19 cellular contexts compared by ENCODE assay signal in the genomic region with DNA sequence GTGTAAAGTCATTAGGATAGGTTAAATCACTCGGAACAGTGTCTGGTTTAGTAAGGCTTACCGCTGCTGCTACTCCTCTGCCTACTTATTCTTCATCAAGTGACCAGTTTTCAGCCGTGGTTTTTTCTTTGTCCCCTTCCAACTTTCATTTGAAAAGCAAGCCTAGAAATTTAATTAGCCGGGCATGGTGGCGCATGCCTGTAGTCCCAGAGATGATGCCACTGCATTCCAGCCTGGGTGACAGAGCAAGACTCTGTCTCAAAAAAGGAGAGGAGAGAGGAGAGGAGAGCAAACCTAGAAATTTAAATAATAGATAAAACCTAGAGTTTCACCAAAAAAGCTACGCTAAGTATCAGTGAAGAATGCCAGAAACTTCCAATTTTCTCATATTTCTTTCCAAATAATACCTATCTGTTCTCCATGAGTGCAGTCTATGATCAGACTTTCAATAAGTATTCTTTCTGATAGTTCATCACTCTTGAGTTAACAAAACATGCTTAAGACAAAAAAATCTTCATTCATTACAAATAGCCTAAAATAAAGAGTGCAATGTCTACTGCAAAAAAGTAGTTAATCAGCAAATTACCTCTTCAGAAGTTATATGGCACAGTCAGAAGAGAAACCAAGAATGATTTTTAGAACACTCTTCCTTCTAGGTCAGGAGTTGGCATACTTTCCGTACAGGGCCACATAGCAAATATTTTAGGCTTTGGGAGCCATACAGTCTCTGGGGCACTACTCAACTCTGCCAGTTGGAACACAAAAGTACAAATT. TPM values are rescaled to one million over a fixed set of nuclear protein-coding genes. Genes with fewer than 3 reads are reported as not detected.
DNase-seq lines count a peak whose midpoint lies in the region; TF ChIP-seq lines count a peak whose summit lies in the region.
"Had no signal": no experiment of that assay in that cellular context is flagged by ENCODE, and none has a peak within 500 bp of the region (broad histone marks: within the 10 kb centered on the region; RNA-seq: fewer than 3 reads in every experiment).

No MANE protein-coding gene starts in this region.

- H3K4me3 ChIP-seq in HUES6 (ENCODE audit: low read depth, low read length) (no peak overlapping the region), smooth muscle cell (no peak overlapping the region), testis (no peak overlapping the region)
- H3K4me3 ChIP-seq: adrenal gland, heart right ventricle had no signal

- H3K4me1 Mint-ChIP-seq in brain: peaks cover 30% of the 10 kb centered on the region

- peak overlapping the region in 3 of 5 experiments; percentile 67 to 85 (median 76) for H3K27ac Mint-ChIP-seq in brain
- H3K27ac Mint-ChIP-seq: activated CD4-positive, alpha-beta memory T cell treated with anti-CD3 and anti-CD28 coated beads for 36 hours had no signal

- H2AFZ ChIP-seq in smooth muscle cell (ENCODE audit: low read depth): no peak overlapping the region

- H3K36me3 ChIP-seq in HUES6 (ENCODE audit: control insufficient read depth, insufficient read depth, low read length) (no peaks in the 10 kb centered on the region; the same call in 1 of the 2 replicates), smooth muscle cell (ENCODE audit: low read depth) (no peaks in the 10 kb centered on the region), testis (ENCODE audit: low read depth, missing control alignments) (no peaks in the 10 kb centered on the region)
- H3K36me3 ChIP-seq: adrenal gland, BE2C had no signal

- no peaks in the 10 kb centered on the region for H3K9me3 ChIP-seq in HUES6 (ENCODE audit: control insufficient read depth, insufficient read depth, low read depth, low read length)
- H3K9me3 ChIP-seq in smooth muscle cell (replicated peaks; ENCODE audit: low read depth): no peaks in the 10 kb centered on the region
- H3K9me3 ChIP-seq in testis: no peaks in the 10 kb centered on the region
- H3K9me3 ChIP-seq: adrenal gland, BE2C, heart right ventricle, SK-N-SH had no signal

- DNase-seq in kidney tubule cell (ENCODE audit: low spot score) (peak; percentile 14), smooth muscle cell (lab: John Stamatoyannopoulos, UW; ENCODE audit: unreplicated experiment) (no peak), NCI-H146 treated with DMSO at 0.1 percent for 48 hours (lab: John Stamatoyannopoulos, UW; ENCODE audit: unreplicated experiment) (no peak), testis (no peak), KBM-7 (no peak), pons (ENCODE audit: low spot score) (no peak)
- DNase-seq: activated CD4-positive, alpha-beta memory T cell treated with anti-CD3 and anti-CD28 coated beads for 36 hours; activated T-cell treated with anti-CD3 and anti-CD28 coated beads, Interleukin-2, amount 50 U/mL, for 48 hours; DMS153; heart right ventricle; NCI-H1417 treated with DMSO at 0.1 percent for 48 hours; posterior cingulate gyrus; stimulated activated CD4-positive, alpha-beta T cell treated with anti-CD3 and anti-CD28 coated beads, Interleukin-12 subunit alpha, Interleukin-12 subunit beta, amount 100 ng/mL, for 4 hours; stimulated activated naive CD8-positive, alpha-beta T cell treated with anti-CD3 and anti-CD28 coated beads, Interleukin-15, Interleukin-2, amounts not matched to agents 100 U/mL and 50 U/mL, for 24 hours had no signal

- no peak for TF ChIP-seq CTCF in brain (conservative IDR thresholded peaks at IDR 0.05)
- TF ChIP-seq CTCF in smooth muscle cell (IDR thresholded peaks at IDR 0.05; ENCODE audit: borderline replicate concordance, insufficient read depth, poor library complexity, severe bottlenecking): no peak
- no peak for TF ChIP-seq CTCF in testis (IDR thresholded peaks at IDR 0.05)

- H3K36me3 Mint-ChIP-seq in brain: peaks cover 20% of the 10 kb centered on the region

- WGBS in smooth muscle cell (ENCODE audit: low lambda C conversion rate): 81% methylated on average over 7 of the region's 7 CpGs
- 89 to 91% methylated on average over 7 of the region's 7 CpGs for WGBS in testis, 2 donors

- in situ Hi-C loops in KBM-7 (cut with MboI; ENCODE audit: low pct_unique_long_range_greater_than_20kb, low sequenced_read_pairs): no loop called here

- H4K20me1 ChIP-seq in smooth muscle cell (ENCODE audit: low read depth): peaks cover 95% of the 10 kb centered on the region

- H3K4me3 Mint-ChIP-seq in brain: peak overlapping the region in 1 of 5 experiments; percentile 68
- H3K4me3 Mint-ChIP-seq: activated CD4-positive, alpha-beta memory T cell treated with anti-CD3 and anti-CD28 coated beads for 36 hours had no signal

- intact Hi-C loops in testis (cut with DNase I; ENCODE audit: low total_unique reads): no loop called here

- H3K4me2 ChIP-seq in smooth muscle cell: peak overlapping the region; percentile 41
- H3K4me2 ChIP-seq: SK-N-SH had no signal

- no peaks in the 10 kb centered on the region for H3F3A ChIP-seq in smooth muscle cell (ENCODE audit: low read depth)

- no peak overlapping the region for H3K27ac ChIP-seq in HUES6 (ENCODE audit: low read depth, low read length)
- H3K27ac ChIP-seq in smooth muscle cell (ENCODE audit: low read depth): peak overlapping the region; percentile 82
- H3K27ac ChIP-seq in testis: no peak overlapping the region

- H3K9me3 Mint-ChIP-seq in brain: peaks cover 2 to 4% (median 2%) of the 10 kb centered on the region in 5 experiments
- H3K9me3 Mint-ChIP-seq: activated CD4-positive, alpha-beta memory T cell treated with anti-CD3 and anti-CD28 coated beads for 36 hours had no signal

- H3K27me3 ChIP-seq in HUES6 (ENCODE audit: control insufficient read depth, insufficient read depth, low read length) (no peaks in the 10 kb centered on the region), smooth muscle cell (ENCODE audit: low read depth) (no peaks in the 10 kb centered on the region), testis (no peaks in the 10 kb centered on the region)
- H3K27me3 ChIP-seq: adrenal gland, BE2C, heart right ventricle had no signal

- H3K4me1 ChIP-seq in HUES6 (ENCODE audit: control insufficient read depth, insufficient read depth, low read length) (peaks cover 26% of the 10 kb centered on the region), smooth muscle cell (ENCODE audit: low read depth) (peaks cover 11% of the 10 kb centered on the region), testis (no peaks in the 10 kb centered on the region)
- H3K4me1 ChIP-seq: BE2C had no signal

- H3K9ac ChIP-seq in HUES6 (ENCODE audit: low read length): peak overlapping the region; percentile 7
- H3K9ac ChIP-seq in smooth muscle cell (ENCODE audit: low read depth): peak overlapping the region; percentile 67
- H3K9ac ChIP-seq: SK-N-SH had no signal

- TF ChIP-seq POLR2A in testis (IDR thresholded peaks at IDR 0.05): no peak

- H3K79me2 ChIP-seq in smooth muscle cell (ENCODE audit: low read depth): peaks cover 82% of the 10 kb centered on the region

- no peaks in the 10 kb centered on the region for H3K27me3 Mint-ChIP-seq in brain
- H3K27me3 Mint-ChIP-seq: activated CD4-positive, alpha-beta memory T cell treated with anti-CD3 and anti-CD28 coated beads for 36 hours had no signal

RNA-seq across cellular contexts. Expression of gene ANKFY1, which starts 15.1 kb away (rescaled TPM):
- polyA plus RNA-seq in brain (ENCODE audit: insufficient read depth, low read depth, low replicate concordance) (26.5 TPM), smooth muscle cell (11.5 and 14.9 TPM in 2 replicates), testis (ENCODE audit: insufficient read depth, low read depth, low replicate concordance) (20.3 TPM)
- total RNA-seq in smooth muscle cell (20.4 and 26.3 TPM in 2 replicates), testis (10 to 100 TPM; 34.6 to 40.9 TPM)
